ENCODE assay signal across 19 cellular contexts in the genomic region with DNA sequence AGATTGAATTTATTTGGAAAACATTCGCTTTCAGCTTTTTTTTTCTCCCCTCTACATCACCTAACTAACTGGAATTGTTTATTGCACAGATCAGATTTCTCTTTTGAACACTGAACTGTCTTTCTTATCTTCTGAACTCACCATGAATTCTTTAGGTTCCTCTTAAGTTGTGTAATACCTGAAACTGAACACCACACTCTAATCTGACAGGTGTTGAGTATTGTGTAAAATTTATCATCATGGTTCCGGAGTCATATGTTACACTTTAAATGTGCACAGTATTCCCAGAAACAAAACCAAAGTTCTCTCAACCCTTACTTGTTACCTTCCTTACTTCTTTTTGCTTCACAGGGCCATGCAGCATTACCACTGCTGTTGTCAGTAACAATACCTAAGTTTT.
"Had no signal": no experiment of that assay in that cellular context is flagged by ENCODE, and none has a peak within 500 bp of the region (broad histone marks: within the 10 kb centered on the region; RNA-seq: fewer than 3 reads in every experiment).

No MANE protein-coding gene starts in this region.

- H3K36me3 ChIP-seq: colonic mucosa, thyroid gland had no signal

- H3K27me3 ChIP-seq: colonic mucosa, left lung, thyroid gland had no signal

- H3K27ac ChIP-seq: colonic mucosa, left lung, thyroid gland had no signal

- H3K9me3 ChIP-seq: colonic mucosa, left lung, thyroid gland had no signal

- H3K9me3 Mint-ChIP-seq: T-helper 2 cell treated with Interferon-gamma antibody and Interleukin-4, amounts not matched to agents 5 μg/mL and 100 μg/mL, for 36 hours had no signal

- H3K4me3 ChIP-seq: colonic mucosa, left lung, thyroid gland had no signal

- DNase-seq: activated CD4-positive, alpha-beta T cell treated with anti-CD3 and anti-CD28 coated beads, Interleukin-2, amount 50 U/mL, for 4 hours; amniotic stem cell; colonic mucosa; endodermal cell; erythroblast; head of caudate nucleus; kidney; left lung; mammary epithelial cell; nephron progenitor cell; occipital lobe; retina; stimulated activated CD4-positive, alpha-beta T cell treated with anti-CD3 and anti-CD28 coated beads, Interleukin-2, amount 100 ng/mL, for 24 hours; stimulated activated naive CD4-positive, alpha-beta T cell treated with Interleukin-2 at 50 U/mL for 16 hours; thyroid gland had no signal

- H3K27ac Mint-ChIP-seq: activated naive CD8-positive, alpha-beta T cell; endodermal cell; nephron progenitor cell; T-helper 2 cell treated with Interferon-gamma antibody and Interleukin-4, amounts not matched to agents 5 μg/mL and 100 μg/mL, for 36 hours had no signal

- H3K27me3 Mint-ChIP-seq: activated naive CD8-positive, alpha-beta T cell had no signal

- FAIRE-seq: frontal cortex, kidney, TTC549 had no signal

- ATAC-seq: left lung had no signal

- H3K4me3 Mint-ChIP-seq: activated naive CD8-positive, alpha-beta T cell; endodermal cell; nephron progenitor cell; T-helper 2 cell treated with Interferon-gamma antibody and Interleukin-4, amounts not matched to agents 5 μg/mL and 100 μg/mL, for 36 hours had no signal

- H3K4me1 ChIP-seq: left lung, thyroid gland had no signal
